ENCODE assay signal across 18 cellular contexts in genomic region chr15:99403597-99403996, GRCh38.
DNase-seq lines count a peak whose midpoint lies in the region; ATAC-seq and TF ChIP-seq lines count a peak whose summit lies in the region.
"Had no signal": no experiment of that assay in that cellular context is flagged by ENCODE, and none has a peak within 500 bp of the region (broad histone marks: within the 10 kb centered on the region; RNA-seq: fewer than 3 reads in every experiment).

No MANE protein-coding gene starts in this region.

- no peak overlapping the region for H3K9ac ChIP-seq in mammary epithelial cell (ENCODE audit: insufficient read depth, low read length)

- H3K79me2 ChIP-seq in mammary epithelial cell (ENCODE audit: insufficient read depth, low read length), result no peaks in the 10 kb centered on the region

- in situ Hi-C loops in mammary epithelial cell (cut with MboI; ENCODE audit: low sequenced_read_pairs in 2 of 2), result loop anchor here in 1 of 2 donors (25.0 kb wide), 1 partner anchor 309 kb away; no protein-coding TSS in a partner anchor

- DNase-seq in mammary epithelial cell, result no peak
- DNase-seq in MCF 10A (ENCODE audit: unreplicated experiment), result no peak
- no peak for DNase-seq in RWPE1 (ENCODE audit: low spot score)
- peak; percentile 59 for DNase-seq in islet precursor cell
- DNase-seq in upper lobe of right lung, result no peak
- DNase-seq in substantia nigra (lab: John Stamatoyannopoulos, UW), result no peak
- no peak for DNase-seq in CD4-positive, alpha-beta memory T cell
- DNase-seq: activated CD4-positive, alpha-beta T cell treated with anti-CD3 and anti-CD28 coated beads, Interleukin-2, amount 10 ng/mL, durations not matched to agents 24 days and 14 days; amygdala; C1 segment of cervical spinal cord; central memory CD4-positive, alpha-beta T cell; DMS153; effector memory CD8-positive, alpha-beta T cell; heart left ventricle; PC-9 had no signal

- no peaks in the 10 kb centered on the region for H3K9me3 Mint-ChIP-seq in MCF 10A (ENCODE audit: unreplicated experiment)
- H3K9me3 Mint-ChIP-seq in CD4-positive, alpha-beta memory T cell, result no peaks in the 10 kb centered on the region
- H3K9me3 Mint-ChIP-seq: activated CD4-positive, alpha-beta T cell treated with anti-CD3 and anti-CD28 coated beads, Interleukin-2, amount 10 ng/mL, durations not matched to agents 24 days and 14 days; effector memory CD8-positive, alpha-beta T cell; GM23338; memory B cell had no signal

- BruUV-seq in mammary epithelial cell (replicated peaks; lab: Mats Ljungman, UMichigan), result no TSS peak
- no TSS peak for BruUV-seq in MCF 10A (replicated peaks; lab: Mats Ljungman, UMichigan)

- no peaks in the 10 kb centered on the region for H3K27me3 Mint-ChIP-seq in MCF 10A (ENCODE audit: insufficient read depth, unreplicated experiment)
- H3K27me3 Mint-ChIP-seq in CD4-positive, alpha-beta memory T cell, result peaks cover 3 to 9% of the 10 kb centered on the region in 2 donors
- H3K27me3 Mint-ChIP-seq: activated CD4-positive, alpha-beta T cell treated with anti-CD3 and anti-CD28 coated beads, Interleukin-2, amount 10 ng/mL, durations not matched to agents 24 days and 14 days; memory B cell had no signal

- no peak overlapping the region for H3K4me2 ChIP-seq in mammary epithelial cell (ENCODE audit: insufficient read depth, low read depth, low read length)
- H3K4me2 ChIP-seq: GM23338, PC-9 had no signal

- 68% methylated on average over 5 of the region's 11 CpGs for WGBS in mammary epithelial cell (ENCODE audit: low coverage, missing lambda C conversion rate)

- H3K9me3 ChIP-seq in mammary epithelial cell (replicated peaks; ENCODE audit: insufficient read depth, low read length) (no peaks in the 10 kb centered on the region), upper lobe of right lung (no peaks in the 10 kb centered on the region)
- no peaks in the 10 kb centered on the region for H3K9me3 ChIP-seq in CD4-positive, alpha-beta memory T cell (ENCODE audit: control insufficient read depth in 1 of 2, low read length in 2 of 2)
- H3K9me3 ChIP-seq: heart left ventricle had no signal

- peaks cover 5% of the 10 kb centered on the region for H3K4me1 Mint-ChIP-seq in MCF 10A (ENCODE audit: insufficient read depth, unreplicated experiment)
- H3K4me1 Mint-ChIP-seq in CD4-positive, alpha-beta memory T cell, result peaks cover 0 to 11% (median under 1%) of the 10 kb centered on the region in 4 donors
- H3K4me1 Mint-ChIP-seq: memory B cell had no signal

- H3K36me3 Mint-ChIP-seq in MCF 10A (ENCODE audit: insufficient read depth, unreplicated experiment), result no peaks in the 10 kb centered on the region
- H3K36me3 Mint-ChIP-seq in CD4-positive, alpha-beta memory T cell, result no peaks in the 10 kb centered on the region
- H3K36me3 Mint-ChIP-seq: memory B cell had no signal

- dilution Hi-C loops in mammary epithelial cell (cut with HindIII; ENCODE audit: low sequenced_read_pairs), result no loop called here

- peak; percentile 72 for ATAC-seq in upper lobe of right lung
- ATAC-seq in HG02642 (IDR thresholded peaks at IDR 0.05; ENCODE audit: poor library complexity, unreplicated experiment), result no peak
- ATAC-seq: effector memory CD8-positive, alpha-beta T cell; GM23338; heart left ventricle had no signal

- no peak overlapping the region for H3K27ac ChIP-seq in mammary epithelial cell (ENCODE audit: insufficient read depth, low read depth, low read length)
- peak overlapping the region; percentile 10; the same call in 1 of the 2 replicates for H3K27ac ChIP-seq in RWPE1
- H3K27ac ChIP-seq in upper lobe of right lung, result no peak overlapping the region
- H3K27ac ChIP-seq in substantia nigra (ENCODE audit: low read depth, low read length, poor library complexity, severe bottlenecking), result no peak overlapping the region
- no peak overlapping the region for H3K27ac ChIP-seq in CD4-positive, alpha-beta memory T cell (ENCODE audit: low read depth, low read length)
- H3K27ac ChIP-seq: heart left ventricle, PC-9 had no signal

- H3K36me3 ChIP-seq in mammary epithelial cell (ENCODE audit: insufficient read depth, low read length), result no peaks in the 10 kb centered on the region
- H3K36me3 ChIP-seq in upper lobe of right lung, result no peaks in the 10 kb centered on the region
- H3K36me3 ChIP-seq in CD4-positive, alpha-beta memory T cell (ENCODE audit: insufficient read depth, low read length), result no peaks in the 10 kb centered on the region
- H3K36me3 ChIP-seq: heart left ventricle had no signal

- H4K20me1 ChIP-seq in mammary epithelial cell (ENCODE audit: insufficient read depth, low read length), result no peaks in the 10 kb centered on the region

- intact Hi-C loops in mammary epithelial cell (cut with micrococcal nuclease), result no loop called here
- intact Hi-C loops in MCF 10A (cut with micrococcal nuclease), result no loop called here
- intact Hi-C loops in upper lobe of right lung (cut with DNase I), result no loop called here
- intact Hi-C loops in CD4-positive, alpha-beta memory T cell (cut with micrococcal nuclease), result no loop called here

- no peak overlapping the region for H3K4me3 ChIP-seq in mammary epithelial cell (replicated peaks in 1 of 3; ENCODE audit: insufficient read depth in 1 of 3, low read depth in 2 of 3, low read length in 3 of 3)
- no peak overlapping the region for H3K4me3 ChIP-seq in upper lobe of right lung
- H3K4me3 ChIP-seq in CD4-positive, alpha-beta memory T cell (ENCODE audit: low read length in 2 of 2), result no peak overlapping the region
- H3K4me3 ChIP-seq: GM23338, heart left ventricle, PC-9 had no signal

- peaks cover 6% of the 10 kb centered on the region for H3K4me1 ChIP-seq in mammary epithelial cell (ENCODE audit: insufficient read depth, low read length)
- peaks cover 18% of the 10 kb centered on the region for H3K4me1 ChIP-seq in upper lobe of right lung
- peaks cover 8% of the 10 kb centered on the region for H3K4me1 ChIP-seq in CD4-positive, alpha-beta memory T cell (ENCODE audit: insufficient read depth, low read length)

- H3K27me3 ChIP-seq in mammary epithelial cell (ENCODE audit: insufficient read depth, low read length) (no peaks in the 10 kb centered on the region), upper lobe of right lung (no peaks in the 10 kb centered on the region)
- no peaks in the 10 kb centered on the region for H3K27me3 ChIP-seq in CD4-positive, alpha-beta memory T cell (ENCODE audit: insufficient read depth, low read length)
- H3K27me3 ChIP-seq: heart left ventricle had no signal

- no peak overlapping the region for H3K27ac Mint-ChIP-seq in MCF 10A (ENCODE audit: low read depth, unreplicated experiment)
- no peak overlapping the region for H3K27ac Mint-ChIP-seq in CD4-positive, alpha-beta memory T cell
- H3K27ac Mint-ChIP-seq: activated CD4-positive, alpha-beta T cell treated with anti-CD3 and anti-CD28 coated beads, Interleukin-2, amount 10 ng/mL, durations not matched to agents 24 days and 14 days; effector memory CD8-positive, alpha-beta T cell; GM23338; memory B cell had no signal

- CTCF ChIA-PET in mammary epithelial cell (lab: Charles Lee; ENCODE audit: low non-redundant PET), result no interaction called here
- CTCF ChIA-PET in MCF 10A (lab: Yijun Ruan, JAX), result interaction anchor here (1.1 to 1.3 kb wide), 2 partner anchors 10 to 300 kb away, joined by 3 to 4 read pairs; no protein-coding TSS in a partner anchor
- CTCF ChIA-PET in RWPE1 (lab: Yijun Ruan, JAX), result interaction anchor here (0.7 to 1.2 kb wide), 2 partner anchors 18 to 134 kb away, joined by 3 to 5 read pairs; no protein-coding TSS in a partner anchor
- CTCF ChIA-PET in CD4-positive, alpha-beta memory T cell (lab: Charles Lee; ENCODE audit: partially characterized antibody), result no interaction called here

- TF ChIP-seq CTCF in mammary epithelial cell (conservative IDR thresholded peaks at IDR 0.05 in 1 of 2, IDR thresholded peaks at IDR 0.05 in 1 of 2; ENCODE audit: extremely low read depth in 1 of 2, insufficient read depth in 1 of 2, low read depth in 1 of 2, low read length in 2 of 2) (no peak), MCF 10A (IDR thresholded peaks at IDR 0.05; ENCODE audit: unreplicated experiment) (no peak), RWPE1 (conservative IDR thresholded peaks at IDR 0.05; ENCODE audit: low read depth) (no peak), upper lobe of right lung (IDR thresholded peaks at IDR 0.05) (no peak)

- POLR2A ChIA-PET in MCF 10A (lab: Yijun Ruan, JAX) (no interaction called here), RWPE1 (lab: Yijun Ruan, JAX; ENCODE audit: low non-redundant PET) (no interaction called here)
- POLR2A ChIA-PET in CD4-positive, alpha-beta memory T cell (lab: Charles Lee; ENCODE audit: partially characterized antibody), result no interaction called here

- H3K4me3 Mint-ChIP-seq in MCF 10A (ENCODE audit: unreplicated experiment), result no peak overlapping the region
- H3K4me3 Mint-ChIP-seq in CD4-positive, alpha-beta memory T cell, result no peak overlapping the region
- H3K4me3 Mint-ChIP-seq: activated CD4-positive, alpha-beta T cell treated with anti-CD3 and anti-CD28 coated beads, Interleukin-2, amount 10 ng/mL, durations not matched to agents 24 days and 14 days; effector memory CD8-positive, alpha-beta T cell; GM23338; memory B cell had no signal

- H2AFZ ChIP-seq in mammary epithelial cell (ENCODE audit: low read depth, low read length), result peak overlapping the region; percentile 12
- H2AFZ ChIP-seq: GM23338, PC-9 had no signal

Comparison
In these comparisons a context has a peak if more than half of its experiments do, and no peak if none do; other contexts are left out.
1. CTCF ChIA-PET loops: an anchor here in MCF 10A (1.1 to 1.3 kb wide) and RWPE1 (0.7 to 1.2 kb wide); none called in mammary epithelial cell and CD4-positive, alpha-beta memory T cell.